25 cellular contexts compared by ENCODE assay signal in genomic region chr5:154947778-154948177, GRCh38.
"Had no signal": no experiment of that assay in that cellular context is flagged by ENCODE, and none has a peak within 500 bp of the region (broad histone marks: within the 10 kb centered on the region; RNA-seq: fewer than 3 reads in every experiment).

No MANE protein-coding gene starts in this region.

- H3K27ac Mint-ChIP-seq: activated naive CD8-positive, alpha-beta T cell; activated T-cell treated with anti-CD3 and anti-CD28 coated beads, Interleukin-2, amount 50 U/mL, for 24 hours; activated T-helper 17 cell treated with anti-CD3 and anti-CD28 coated beads, Interleukin-2, amount 50 U/mL, for 72 hours; immature natural killer cell; natural killer cell; stimulated activated naive CD8-positive, alpha-beta T cell treated with anti-CD3 and anti-CD28 coated beads, Interleukin-15, Interleukin-2, amounts not matched to agents 100 ng/mL and 50 ng/mL, for 24 hours had no signal

- H3K36me3 Mint-ChIP-seq: natural killer cell had no signal

- FAIRE-seq: endometrium had no signal

- H3K27ac ChIP-seq: adrenal gland, breast epithelium, hepatocyte, left lung, prostate gland, right atrium auricular region, suprapubic skin, transverse colon, uterus had no signal

- H3K9me3 Mint-ChIP-seq: activated T-cell treated with anti-CD3 and anti-CD28 coated beads, Interleukin-2, amount 50 U/mL, for 24 hours; activated T-helper 17 cell treated with anti-CD3 and anti-CD28 coated beads, Interleukin-2, amount 50 U/mL, for 72 hours; immature natural killer cell; natural killer cell; stimulated activated naive CD8-positive, alpha-beta T cell treated with anti-CD3 and anti-CD28 coated beads, Interleukin-15, Interleukin-2, amounts not matched to agents 100 ng/mL and 50 ng/mL, for 24 hours had no signal

- H3K27me3 ChIP-seq: adrenal gland, breast epithelium, hepatocyte, left lung, right atrium auricular region, suprapubic skin, transverse colon, uterus had no signal

- H3K4me3 Mint-ChIP-seq: activated naive CD8-positive, alpha-beta T cell; activated T-cell treated with anti-CD3 and anti-CD28 coated beads, Interleukin-2, amount 50 U/mL, for 24 hours; activated T-helper 17 cell treated with anti-CD3 and anti-CD28 coated beads, Interleukin-2, amount 50 U/mL, for 72 hours; immature natural killer cell; natural killer cell; stimulated activated naive CD8-positive, alpha-beta T cell treated with anti-CD3 and anti-CD28 coated beads, Interleukin-15, Interleukin-2, amounts not matched to agents 100 ng/mL and 50 ng/mL, for 24 hours had no signal

- ATAC-seq: activated T-helper 17 cell treated with anti-CD3 and anti-CD28 coated beads, Interleukin-2, amount 50 U/mL, for 72 hours; left lung; natural killer cell had no signal

- H3K27me3 Mint-ChIP-seq: activated naive CD8-positive, alpha-beta T cell; activated T-cell treated with anti-CD3 and anti-CD28 coated beads, Interleukin-2, amount 50 U/mL, for 24 hours; activated T-helper 17 cell treated with anti-CD3 and anti-CD28 coated beads, Interleukin-2, amount 50 U/mL, for 72 hours; stimulated activated naive CD8-positive, alpha-beta T cell treated with anti-CD3 and anti-CD28 coated beads, Interleukin-15, Interleukin-2, amounts not matched to agents 100 ng/mL and 50 ng/mL, for 24 hours had no signal

- DNase-seq: activated CD4-positive, alpha-beta T cell treated with anti-CD3 and anti-CD28 coated beads for 1 hour; activated CD8-positive, alpha-beta memory T cell treated with anti-CD3 and anti-CD28 coated beads, Interleukin-2, amount 50 U/mL, for 4 hours; activated T-cell treated with anti-CD3 and anti-CD28 coated beads, Interleukin-2, amount 50 U/mL, for 24 hours; adrenal gland; cortex of kidney; erythroblast; foreskin fibroblast; glutamatergic neuron; immature natural killer cell; left lung; natural killer cell; stimulated activated CD4-positive, alpha-beta T cell treated with anti-CD3 and anti-CD28 coated beads, Interleukin-12 subunit alpha, Interleukin-12 subunit beta, amount 100 ng/mL, for 4 hours; stimulated activated CD4-positive, alpha-beta T cell treated with anti-CD3 and anti-CD28 coated beads, Interleukin-4, amount 100 ng/mL, for 4 hours; T-helper 1 cell; transverse colon; uterus had no signal
